Comparison of ENCODE assay signal across 2 cellular contexts in genomic region chr2:217102941-217103340, GRCh38.
TF ChIP-seq lines count a peak whose summit lies in the region.

No MANE protein-coding gene starts in this region.

TF ChIP-seq in SK-N-SH, 30 proteins besides CTCF, POLR2A, EP300 and RAD21:
- TF ChIP-seq GATA2 (CRISPR knock-in tag; IDR thresholded peaks at IDR 0.05) (no peak), USF1 (IDR thresholded peaks at IDR 0.05; ENCODE audit: borderline replicate concordance, low read depth) (no peak), PBX3 (IDR thresholded peaks at IDR 0.05) (no peak), REST (IDR thresholded peaks at IDR 0.05; ENCODE audit: low read depth, low read length) (no peak), NRF1 (IDR thresholded peaks at IDR 0.05; ENCODE audit: low read depth, low read length) (no peak), TCF12 (IDR thresholded peaks at IDR 0.05) (no peak), CHD2 (IDR thresholded peaks at IDR 0.05; ENCODE audit: low read length, partially characterized antibody) (no peak), ELF1 (IDR thresholded peaks at IDR 0.05) (no peak), SMC3 (IDR thresholded peaks at IDR 0.05; ENCODE audit: low read depth, low read length) (no peak), TAF1 (IDR thresholded peaks at IDR 0.05; ENCODE audit: borderline replicate concordance, low read depth, low read length) (no peak), FOXJ3 (CRISPR knock-in tag; IDR thresholded peaks at IDR 0.05) (no peak), NFIC (IDR thresholded peaks at IDR 0.05; ENCODE audit: borderline replicate concordance) (no peak), MEF2A (IDR thresholded peaks at IDR 0.05; ENCODE audit: borderline replicate concordance, low read depth) (no peak)

TF ChIP-seq in SK-N-SH treated with all-trans-retinoic acid at 6 μM for 48 hours, 23 proteins besides CTCF, POLR2A, EP300 and RAD21:
- no peak for TF ChIP-seq PPARA (CRISPR knock-in tag; IDR thresholded peaks at IDR 0.05; ENCODE audit: borderline replicate concordance)
- TF ChIP-seq ISL1 (CRISPR knock-in tag; IDR thresholded peaks at IDR 0.05), result no peak
- TF ChIP-seq OSR1 (CRISPR knock-in tag; IDR thresholded peaks at IDR 0.05), result no peak
- no peak for TF ChIP-seq RARB (CRISPR knock-in tag; IDR thresholded peaks at IDR 0.05)
- no peak for TF ChIP-seq ZNF70 (CRISPR knock-in tag; IDR thresholded peaks at IDR 0.05)
- TF ChIP-seq GLIS3 (CRISPR knock-in tag; IDR thresholded peaks at IDR 0.05), result no peak
- TF ChIP-seq CSRNP3 (CRISPR knock-in tag; IDR thresholded peaks at IDR 0.05), result no peak
